Comparison of ENCODE assay signal across 29 cellular contexts in the genomic region with DNA sequence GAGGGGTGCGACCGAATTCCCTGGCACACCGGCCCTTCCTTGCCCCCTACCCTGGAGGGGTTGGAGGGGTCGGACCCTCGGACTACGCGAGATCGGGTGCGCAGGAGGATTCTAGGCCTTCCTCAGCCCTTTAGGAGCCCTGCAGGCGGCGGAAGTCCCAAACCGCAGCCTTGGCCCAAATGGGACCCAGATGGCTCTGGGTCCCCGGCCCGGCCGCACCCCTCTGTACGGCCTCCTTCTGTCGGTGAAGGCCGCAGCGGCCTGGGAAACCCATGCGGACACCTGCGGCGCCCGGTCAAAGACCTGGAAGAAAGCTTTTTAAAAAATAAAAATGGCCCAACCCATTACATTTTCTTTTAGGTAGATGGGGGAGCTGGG. TPM values are rescaled to one million over a fixed set of nuclear protein-coding genes. Genes with fewer than 3 reads are reported as not detected.
"Had no signal": no experiment of that assay in that cellular context is flagged by ENCODE, and none has a peak within 500 bp of the region (broad histone marks: within the 10 kb centered on the region; RNA-seq: fewer than 3 reads in every experiment).

No MANE protein-coding gene starts in this region.

- H3K9me3 ChIP-seq: MG63, SK-N-SH had no signal

- H3K4me1 ChIP-seq: SJCRH30 had no signal

- H3K27ac ChIP-seq: Peyer's patch, RWPE1, SJCRH30, VCaP had no signal

- H3K9me3 Mint-ChIP-seq: activated CD4-positive, alpha-beta memory T cell treated with anti-CD3 and anti-CD28 coated beads, Interleukin-2, amount 10 ng/mL, durations not matched to agents 7 days and 5 days had no signal

- H3K9ac ChIP-seq: SK-N-SH had no signal

- H3K9me2 ChIP-seq: SK-N-SH had no signal

- H3K36me3 ChIP-seq: MG63, Peyer's patch, SJCRH30 had no signal

- H3K4me2 ChIP-seq: SK-N-SH had no signal

- H3K27me3 ChIP-seq: SJCRH30 had no signal

- DNase-seq: activated CD4-positive, alpha-beta memory T cell treated with anti-CD3 and anti-CD28 coated beads, Interleukin-2, amount 10 ng/mL, durations not matched to agents 7 days and 5 days; activated CD4-positive, alpha-beta T cell treated with anti-CD3 and anti-CD28 coated beads for 36 hours; activated CD4-positive, alpha-beta T cell treated with anti-CD3 and anti-CD28 coated beads, Interleukin-2, amount 50 U/mL, for 1 hour; activated gamma-delta T cell treated with Interleukin-2 at 50 U/mL for 16 hours; activated naive CD4-positive, alpha-beta T cell treated with anti-CD3 and anti-CD28 coated beads, Interleukin-2, amount 50 U/mL, for 16 hours; activated T-cell treated with anti-CD3 and anti-CD28 coated beads for 4 hours; activated T-cell treated with anti-CD3 and anti-CD28 coated beads, Interleukin-2, amount 50 U/mL, for 72 hours; aorta; central memory CD4-positive, alpha-beta T cell; MG63; NCI-H1105; NCI-H1436; NCI-H1694 treated with DMSO at 0.1 percent for 48 hours; NCI-H2029 treated with DMSO at 0.1 percent for 48 hours; NCI-H345; NCI-H510A; NCI-H526 treated with DMSO at 0.1 percent for 48 hours; Peyer's patch; Right ventricle myocardium superior; SJCRH30; T-helper 1 cell had no signal

- H3K4me3 Mint-ChIP-seq: activated CD4-positive, alpha-beta memory T cell treated with anti-CD3 and anti-CD28 coated beads, Interleukin-2, amount 10 ng/mL, durations not matched to agents 7 days and 5 days; activated CD4-positive, alpha-beta T cell treated with anti-CD3 and anti-CD28 coated beads for 36 hours; activated T-cell treated with anti-CD3 and anti-CD28 coated beads, Interleukin-2, amount 50 U/mL, for 72 hours had no signal

- H3K4me3 ChIP-seq: MG63, Peyer's patch, SJCRH30 had no signal

- H3K27ac Mint-ChIP-seq: activated CD4-positive, alpha-beta memory T cell treated with anti-CD3 and anti-CD28 coated beads, Interleukin-2, amount 10 ng/mL, durations not matched to agents 7 days and 5 days; activated CD4-positive, alpha-beta T cell treated with anti-CD3 and anti-CD28 coated beads for 36 hours; activated T-cell treated with anti-CD3 and anti-CD28 coated beads, Interleukin-2, amount 50 U/mL, for 72 hours; activated T-helper 2 cell treated with anti-CD3 and anti-CD28 coated beads, Interferon-gamma antibody, Interleukin-2, Interleukin-4, amounts not matched to agents 10 μg/mL and 5 μg/mL and 100 μg/mL, durations not matched to agents 14 hours and 24 hours and 36 hours had no signal

- H3K4me1 Mint-ChIP-seq: activated CD4-positive, alpha-beta memory T cell treated with anti-CD3 and anti-CD28 coated beads, Interleukin-2, amount 10 ng/mL, durations not matched to agents 7 days and 5 days had no signal

RNA-seq across cellular contexts. Expression of a gene that starts 2.4 kb away (rescaled TPM):
- total RNA-seq: activated CD4-positive, alpha-beta memory T cell treated with anti-CD3 and anti-CD28 coated beads, Interleukin-2, amount 10 ng/mL, durations not matched to agents 7 days and 5 days; activated CD4-positive, alpha-beta T cell treated with anti-CD3 and anti-CD28 coated beads for 36 hours; activated CD8-positive, alpha-beta memory T cell treated with anti-CD3 and anti-CD28 coated beads for 36 hours; activated T-cell treated with anti-CD3 and anti-CD28 coated beads, Interleukin-2, amount 50 U/mL, for 72 hours; activated T-helper 2 cell treated with anti-CD3 and anti-CD28 coated beads, Interferon-gamma antibody, Interleukin-2, Interleukin-4, amounts not matched to agents 10 μg/mL and 5 μg/mL and 100 μg/mL, durations not matched to agents 14 hours and 24 hours and 36 hours; aorta; bronchial epithelial cell; chondrocyte; Peyer's patch; Right ventricle myocardium superior; SJCRH30; T-helper 2 cell treated with Interferon-gamma antibody and Interleukin-4, amounts not matched to agents 100 ng/mL and 5 ng/mL, for 36 hours had no signal

RNA-seq across cellular contexts. Expression of a gene that starts 56.8 kb away (rescaled TPM):
- total RNA-seq: activated CD4-positive, alpha-beta memory T cell treated with anti-CD3 and anti-CD28 coated beads, Interleukin-2, amount 10 ng/mL, durations not matched to agents 7 days and 5 days; activated CD4-positive, alpha-beta T cell treated with anti-CD3 and anti-CD28 coated beads for 36 hours; activated CD8-positive, alpha-beta memory T cell treated with anti-CD3 and anti-CD28 coated beads for 36 hours; activated T-cell treated with anti-CD3 and anti-CD28 coated beads, Interleukin-2, amount 50 U/mL, for 72 hours; activated T-helper 2 cell treated with anti-CD3 and anti-CD28 coated beads, Interferon-gamma antibody, Interleukin-2, Interleukin-4, amounts not matched to agents 10 μg/mL and 5 μg/mL and 100 μg/mL, durations not matched to agents 14 hours and 24 hours and 36 hours; aorta; bronchial epithelial cell; chondrocyte; Peyer's patch; Right ventricle myocardium superior; SJCRH30; T-helper 2 cell treated with Interferon-gamma antibody and Interleukin-4, amounts not matched to agents 100 ng/mL and 5 ng/mL, for 36 hours had no signal
